13 cellular contexts compared by ENCODE assay signal in the genomic region with DNA sequence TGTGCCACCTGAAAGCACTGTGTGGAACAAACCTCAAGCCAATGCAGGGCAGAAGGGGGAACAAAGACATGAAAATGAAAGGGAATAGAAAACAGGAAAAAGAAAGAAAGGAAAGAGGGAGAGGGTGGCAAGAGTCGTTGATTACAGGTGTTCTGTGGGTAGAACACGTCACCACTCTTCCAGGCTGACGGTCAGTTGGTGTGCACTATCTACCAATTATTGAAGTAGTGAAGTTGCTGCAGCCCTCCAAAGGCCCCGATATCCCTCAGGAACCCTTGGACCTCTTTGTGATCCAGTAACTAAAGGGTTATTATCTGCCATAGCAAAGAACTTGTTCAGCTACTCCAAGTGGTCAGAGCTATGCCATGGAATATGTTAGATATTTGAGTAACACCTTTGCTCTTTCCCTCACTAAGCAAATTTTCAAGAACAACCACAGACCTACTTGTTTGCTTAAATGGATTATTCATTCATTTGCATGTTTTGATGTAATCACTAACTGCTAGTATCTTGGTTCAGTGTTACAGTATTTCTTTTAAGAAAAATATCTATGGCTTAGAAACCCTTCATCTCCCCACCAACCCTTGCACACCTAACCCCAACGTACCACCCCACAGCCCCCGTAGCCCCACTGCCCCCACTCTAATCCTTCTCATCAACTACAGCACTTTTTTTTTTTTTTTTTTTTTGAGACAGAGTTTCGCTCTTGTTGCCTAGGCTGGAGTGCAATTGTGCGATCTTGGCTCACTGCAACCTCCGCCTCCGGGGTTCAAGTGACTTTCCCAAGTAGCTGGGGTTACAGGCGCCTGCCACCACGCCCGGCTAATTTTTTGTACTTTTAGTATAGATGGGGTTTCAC. TPM values are rescaled to one million over a fixed set of nuclear protein-coding genes. Genes with fewer than 3 reads are reported as not detected.
DNase-seq lines count a peak whose midpoint lies in the region; ATAC-seq and FAIRE-seq lines count a peak whose summit lies in the region.
"Had no signal": no experiment of that assay in that cellular context is flagged by ENCODE, and none has a peak within 500 bp of the region (broad histone marks: within the 10 kb centered on the region; RNA-seq: fewer than 3 reads in every experiment).

No MANE protein-coding gene starts in this region.

- H3K4me3 Mint-ChIP-seq in T-helper 1 cell treated with Interleukin-12 subunit alpha and Interleukin-12 subunit beta and Interleukin-4 antibody, amounts not matched to agents 30 μg/mL and 1 μg/mL, for 36 hours, result peak overlapping the region; percentile 80
- H3K4me3 Mint-ChIP-seq in activated naive CD4-positive, alpha-beta T cell treated with anti-CD3 and anti-CD28 coated beads, Interleukin-2, amount 10 ng/mL, durations not matched to agents 7 days and 5 days, result peak overlapping the region; percentile 62

- H3K27ac ChIP-seq in small intestine (ENCODE audit: low read depth in 1 of 2, low read length in 1 of 2), result peak overlapping the region; percentile 41 to 86
- H3K27ac ChIP-seq: 22Rv1, VCaP had no signal

- no peaks in the 10 kb centered on the region for H3K9me3 Mint-ChIP-seq in T-helper 1 cell treated with Interleukin-12 subunit alpha and Interleukin-12 subunit beta and Interleukin-4 antibody, amounts not matched to agents 30 μg/mL and 1 μg/mL, for 36 hours
- H3K9me3 Mint-ChIP-seq in activated naive CD4-positive, alpha-beta T cell treated with anti-CD3 and anti-CD28 coated beads, Interleukin-2, amount 10 ng/mL, durations not matched to agents 7 days and 5 days, result no peaks in the 10 kb centered on the region

- 64 to 78% (median 72%) methylated on average over 13 of the region's 13 CpGs for WGBS in small intestine, 3 donors

- peak overlapping the region; percentile 84 for H3K27ac Mint-ChIP-seq in T-helper 1 cell treated with Interleukin-12 subunit alpha and Interleukin-12 subunit beta and Interleukin-4 antibody, amounts not matched to agents 30 μg/mL and 1 μg/mL, for 36 hours
- H3K27ac Mint-ChIP-seq in activated naive CD4-positive, alpha-beta T cell treated with anti-CD3 and anti-CD28 coated beads, Interleukin-2, amount 10 ng/mL, durations not matched to agents 7 days and 5 days, result peak overlapping the region; percentile 91

- ATAC-seq in HG03175 (IDR thresholded peaks at IDR 0.05; ENCODE audit: unreplicated experiment) (peak; percentile 55), HG02852 (IDR thresholded peaks at IDR 0.05; ENCODE audit: unreplicated experiment) (no peak), HG02970 (IDR thresholded peaks at IDR 0.05; ENCODE audit: low FRiP score, unreplicated experiment) (no peak), GM21737 (IDR thresholded peaks at IDR 0.05; ENCODE audit: unreplicated experiment) (no peak)

- no peaks in the 10 kb centered on the region for H3K36me3 ChIP-seq in small intestine (ENCODE audit: control insufficient read depth in 2 of 2, insufficient read depth in 2 of 2, low read length in 2 of 2)

- CTCF ChIA-PET in activated naive CD4-positive, alpha-beta T cell treated with anti-CD3 and anti-CD28 coated beads, Interleukin-2, amount 10 ng/mL, durations not matched to agents 7 days and 5 days (lab: Charles Lee), result interaction anchor here (0.7 to 6.0 kb wide), 9 partner anchors 8 to 50 kb away, joined by 3 to 26 read pairs (median 10); no protein-coding TSS in a partner anchor

- DNase-seq in T-helper 1 cell (no peak), small intestine (no peak)
- peak; percentile 42 for DNase-seq in activated naive CD4-positive, alpha-beta T cell treated with anti-CD3 and anti-CD28 coated beads, Interleukin-2, amount 10 ng/mL, durations not matched to agents 7 days and 5 days
- DNase-seq: NCI-H1436 treated with DMSO at 0.1 percent for 48 hours, NCI-H69, SHP77 had no signal

- H3K27me3 ChIP-seq in small intestine (ENCODE audit: control insufficient read depth in 2 of 2, insufficient read depth in 2 of 2, low read length in 2 of 2), result no peaks in the 10 kb centered on the region

- no peaks in the 10 kb centered on the region for H3K27me3 Mint-ChIP-seq in T-helper 1 cell treated with Interleukin-12 subunit alpha and Interleukin-12 subunit beta and Interleukin-4 antibody, amounts not matched to agents 30 μg/mL and 1 μg/mL, for 36 hours (ENCODE audit: low read depth)
- H3K27me3 Mint-ChIP-seq in activated naive CD4-positive, alpha-beta T cell treated with anti-CD3 and anti-CD28 coated beads, Interleukin-2, amount 10 ng/mL, durations not matched to agents 7 days and 5 days, result no peaks in the 10 kb centered on the region

- H3K4me1 ChIP-seq in small intestine (ENCODE audit: control insufficient read depth in 2 of 2, insufficient read depth in 1 of 2, low read depth in 1 of 2, low read length in 1 of 2), result no peaks in the 10 kb centered on the region

- H3K4me3 ChIP-seq in small intestine (ENCODE audit: low read depth in 1 of 2, low read length in 2 of 2), result no peak overlapping the region

- H3K9me3 ChIP-seq in small intestine (ENCODE audit: control insufficient read depth, low read depth), result no peaks in the 10 kb centered on the region

- FAIRE-seq in small intestine (lab: Jason Lieb, UNC), result no peak

- peaks cover 17% of the 10 kb centered on the region for H3K36me3 Mint-ChIP-seq in T-helper 1 cell treated with Interleukin-12 subunit alpha and Interleukin-12 subunit beta and Interleukin-4 antibody, amounts not matched to agents 30 μg/mL and 1 μg/mL, for 36 hours (ENCODE audit: low read depth)
- H3K36me3 Mint-ChIP-seq in activated naive CD4-positive, alpha-beta T cell treated with anti-CD3 and anti-CD28 coated beads, Interleukin-2, amount 10 ng/mL, durations not matched to agents 7 days and 5 days, result peaks cover 43% of the 10 kb centered on the region

- peaks cover 79% of the 10 kb centered on the region for H3K4me1 Mint-ChIP-seq in T-helper 1 cell treated with Interleukin-12 subunit alpha and Interleukin-12 subunit beta and Interleukin-4 antibody, amounts not matched to agents 30 μg/mL and 1 μg/mL, for 36 hours (ENCODE audit: low read depth)
- peaks cover 89% of the 10 kb centered on the region for H3K4me1 Mint-ChIP-seq in activated naive CD4-positive, alpha-beta T cell treated with anti-CD3 and anti-CD28 coated beads, Interleukin-2, amount 10 ng/mL, durations not matched to agents 7 days and 5 days

RNA-seq across cellular contexts. Expression of a gene that starts 31.3 kb away (rescaled TPM):
- 10 to 100 TPM in 1 of 3 donors, 1 to 10 TPM in 2; 3.5 to 12.4 (median 3.6) TPM for polyA plus RNA-seq in small intestine
